19 cellular contexts compared by ENCODE assay signal in the genomic region with DNA sequence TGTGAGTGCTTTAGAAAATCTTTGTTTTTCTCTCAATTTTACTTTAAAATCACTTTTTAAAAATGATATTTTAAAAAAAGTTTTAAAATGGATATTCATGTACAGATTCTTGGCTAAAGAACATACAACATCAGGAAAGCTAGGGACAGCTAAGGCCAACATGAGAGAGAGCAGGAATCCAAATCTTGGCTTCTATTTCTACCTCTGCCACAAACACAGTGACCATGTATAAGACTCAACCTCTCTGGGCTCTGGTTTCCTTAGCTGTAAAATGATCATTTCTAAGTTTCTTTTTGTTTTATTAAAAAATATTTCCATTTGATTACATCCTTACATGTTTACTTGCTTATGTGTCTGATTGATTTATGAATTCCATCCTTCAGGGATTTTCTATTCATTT. TPM values are rescaled to one million over a fixed set of nuclear protein-coding genes. Genes with fewer than 3 reads are reported as not detected.
DNase-seq lines count a peak whose midpoint lies in the region; ATAC-seq and TF ChIP-seq lines count a peak whose summit lies in the region.
"Had no signal": no experiment of that assay in that cellular context is flagged by ENCODE, and none has a peak within 500 bp of the region (broad histone marks: within the 10 kb centered on the region; RNA-seq: fewer than 3 reads in every experiment).

No MANE protein-coding gene starts in this region.

- DNase-seq in adipocyte (ENCODE audit: low read depth) (peak; percentile 13), fibroblast of pulmonary artery (ENCODE audit: low read depth) (no peak), neural crest cell (ENCODE audit: low read depth, low spot score) (no peak), transverse colon (no peak), DMS114 treated with DMSO at 0.1 percent for 48 hours (lab: John Stamatoyannopoulos, UW; ENCODE audit: unreplicated experiment) (no peak), T-helper 9 cell (no peak)
- DNase-seq: activated T-cell treated with anti-CD3 and anti-CD28 coated beads, Interleukin-2, amount 50 U/mL, for 72 hours; amygdala; CD4-positive, CD25-positive, alpha-beta regulatory T cell; effector memory CD4-positive, alpha-beta T cell; GDM1; glutamatergic neuron; NCI-H1092; NCI-H226; nucleus accumbens; stimulated activated CD4-positive, alpha-beta T cell treated with anti-CD3 and anti-CD28 coated beads, Interleukin-1b, Interleukin-23, amount 100 ng/mL, for 48 hours; T-helper 1 cell had no signal

- peaks cover 37% of the 10 kb centered on the region for H3K4me1 ChIP-seq in adipocyte (ENCODE audit: control insufficient read depth, insufficient read depth, low read length)
- peaks cover 0 to 18% (median 0%) of the 10 kb centered on the region in 4 donors for H3K4me1 ChIP-seq in transverse colon

- TF ChIP-seq EP300 in transverse colon (IDR thresholded peaks at IDR 0.05; ENCODE audit: low read depth) = no peak

- H3K27ac ChIP-seq in transverse colon = peak overlapping the region; percentile 2 to 50 (median 44)

- no peak overlapping the region for H3K27ac Mint-ChIP-seq in neural crest cell (ENCODE audit: unreplicated experiment)
- H3K27ac Mint-ChIP-seq: activated T-cell treated with anti-CD3 and anti-CD28 coated beads, Interleukin-2, amount 50 U/mL, for 72 hours; CD4-positive, CD25-positive, alpha-beta regulatory T cell; GM23338 had no signal

- peak overlapping the region; percentile 75 for H3K9ac ChIP-seq in adipocyte (ENCODE audit: low read length)

- intact Hi-C loops in transverse colon (cut with DNase I; ENCODE audit: low total_unique reads) = no loop called here

- no peaks in the 10 kb centered on the region for H3K9me3 Mint-ChIP-seq in neural crest cell
- H3K9me3 Mint-ChIP-seq: activated T-cell treated with anti-CD3 and anti-CD28 coated beads, Interleukin-2, amount 50 U/mL, for 72 hours; CD4-positive, CD25-positive, alpha-beta regulatory T cell; GM23338 had no signal

- no peak for TF ChIP-seq POLR2A in transverse colon (IDR thresholded peaks at IDR 0.05)

- no peaks in the 10 kb centered on the region for H3K27me3 ChIP-seq in adipocyte (replicated peaks; ENCODE audit: control insufficient read depth, insufficient read depth, low read length)
- no peaks in the 10 kb centered on the region for H3K27me3 ChIP-seq in transverse colon

- peak overlapping the region; percentile 78 for H3K4me3 ChIP-seq in adipocyte (ENCODE audit: low read length)
- peak overlapping the region; percentile 41 for H3K4me3 ChIP-seq in fibroblast of pulmonary artery (replicated peaks; ENCODE audit: low read depth, low read length)
- H3K4me3 ChIP-seq in transverse colon = peak overlapping the region in 2 of 4 donors; percentile 5 to 23
- H3K4me3 ChIP-seq: GM23338 had no signal

- no peaks in the 10 kb centered on the region for H3K27me3 Mint-ChIP-seq in neural crest cell (ENCODE audit: low read depth)

- no peak for TF ChIP-seq CTCF in fibroblast of pulmonary artery (IDR thresholded peaks at IDR 0.05; ENCODE audit: low read length, missing control alignments)
- no peak for TF ChIP-seq CTCF in neural crest cell (conservative IDR thresholded peaks at IDR 0.05)
- TF ChIP-seq CTCF in transverse colon (IDR thresholded peaks at IDR 0.05) = no peak

- H3K36me3 ChIP-seq in adipocyte (ENCODE audit: control insufficient read depth, insufficient read depth, low read length, severe bottlenecking) = no peaks in the 10 kb centered on the region
- no peaks in the 10 kb centered on the region for H3K36me3 ChIP-seq in transverse colon

- H3K4me3 Mint-ChIP-seq in neural crest cell = peak overlapping the region; percentile 81
- H3K4me3 Mint-ChIP-seq: activated T-cell treated with anti-CD3 and anti-CD28 coated beads, Interleukin-2, amount 50 U/mL, for 72 hours; CD4-positive, CD25-positive, alpha-beta regulatory T cell; GM23338 had no signal

- in situ Hi-C loops in transverse colon (cut with MboI; ENCODE audit: low pct_ligation_motif_present in 1 of 4, low pct_unique_long_range_greater_than_20kb in 1 of 4, low sequenced_read_pairs in 3 of 4) = no loop called here

- H3K36me3 Mint-ChIP-seq in neural crest cell (ENCODE audit: low read depth) = peaks cover 3% of the 10 kb centered on the region
- H3K36me3 Mint-ChIP-seq: CD4-positive, CD25-positive, alpha-beta regulatory T cell had no signal

- H3K9me3 ChIP-seq in adipocyte (ENCODE audit: control insufficient read depth, low read length) (no peaks in the 10 kb centered on the region), transverse colon (no peaks in the 10 kb centered on the region)

- H3K4me1 Mint-ChIP-seq in neural crest cell = peaks cover 23% of the 10 kb centered on the region
- H3K4me1 Mint-ChIP-seq: CD4-positive, CD25-positive, alpha-beta regulatory T cell had no signal

- ATAC-seq in GM21786 (IDR thresholded peaks at IDR 0.05; ENCODE audit: unreplicated experiment) = no peak
- ATAC-seq: activated T-cell treated with anti-CD3 and anti-CD28 coated beads, Interleukin-2, amount 50 U/mL, for 72 hours; GM23338 had no signal

RNA-seq across cellular contexts. Expression of a gene that starts 1.2 kb away (rescaled TPM):
- total RNA-seq in neural crest cell (8.6 and 8.7 TPM in 2 replicates), transverse colon (1 to 10 TPM; 1.5 to 8.4 (median 5.1) TPM)
- total RNA-seq: CD4-positive, CD25-positive, alpha-beta regulatory T cell; GM23338 had no signal
